21 cellular contexts compared by ENCODE assay signal in the genomic region with DNA sequence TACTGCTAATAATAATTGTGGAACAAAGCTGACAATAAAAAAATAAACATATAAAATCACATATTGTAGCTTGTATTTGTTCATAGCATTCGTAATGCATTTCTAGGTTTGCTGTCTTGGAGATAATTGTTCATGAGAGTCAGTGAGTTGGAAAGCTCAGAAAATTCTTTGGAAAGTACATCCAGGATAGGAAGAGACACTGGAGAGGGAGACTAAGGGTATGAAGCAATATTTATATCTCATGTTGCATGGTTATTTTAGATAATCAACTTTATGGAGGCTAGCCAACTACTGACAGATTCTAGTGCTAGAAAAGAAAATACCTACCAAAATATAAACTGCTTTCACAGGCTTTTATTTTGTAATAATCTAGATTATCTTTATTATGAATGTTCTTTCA.
DNase-seq lines count a peak whose midpoint lies in the region; TF ChIP-seq lines count a peak whose summit lies in the region.
"Had no signal": no experiment of that assay in that cellular context is flagged by ENCODE, and none has a peak within 500 bp of the region (broad histone marks: within the 10 kb centered on the region; RNA-seq: fewer than 3 reads in every experiment).

No MANE protein-coding gene starts in this region.

- H3K27me3 ChIP-seq in Karpas-422 (ENCODE audit: low read length): no peaks in the 10 kb centered on the region
- no peaks in the 10 kb centered on the region for H3K27me3 ChIP-seq in hepatocyte

- 69% methylated on average over 1 of the region's 1 CpG for WGBS in hepatocyte (ENCODE audit: low lambda C conversion rate, missing lambda C conversion rate)

- H3K27ac ChIP-seq in 22Rv1 (0 out of 2 replicates have a peak overlapping the region, but pooled peaks have one; percentile 31), Karpas-422 (ENCODE audit: low read length) (no peak overlapping the region), hepatocyte (no peak overlapping the region)
- H3K27ac ChIP-seq: C4-2B, RWPE1 had no signal

- H3K36me3 ChIP-seq in Karpas-422 (ENCODE audit: insufficient read depth, low read length) (no peaks in the 10 kb centered on the region), hepatocyte (replicated peaks; ENCODE audit: insufficient read depth, low read depth) (no peaks in the 10 kb centered on the region)

- H3K79me2 ChIP-seq in Karpas-422 (ENCODE audit: low read length) (no peaks in the 10 kb centered on the region), hepatocyte (no peaks in the 10 kb centered on the region)

- no peak overlapping the region for H3K4me3 ChIP-seq in Karpas-422 (ENCODE audit: low read length)
- no peak overlapping the region for H3K4me3 ChIP-seq in hepatocyte

- H3K9me3 ChIP-seq in Karpas-422 (ENCODE audit: low read length) (no peaks in the 10 kb centered on the region), hepatocyte (ENCODE audit: low read depth) (no peaks in the 10 kb centered on the region)

- no peak overlapping the region for H3K9ac ChIP-seq in Karpas-422 (ENCODE audit: low read length)

- TF ChIP-seq CTCF in 22Rv1 (IDR thresholded peaks at IDR 0.05) (no peak), hepatocyte (IDR thresholded peaks at IDR 0.05; ENCODE audit: poor library complexity) (no peak)

- DNase-seq in Karpas-422 (no peak), amniotic epithelial cell (ENCODE audit: low read depth) (peak; percentile 70), hepatocyte (ENCODE audit: low spot score) (peak; percentile 18), iPS-NIHi7 (ENCODE audit: extremely low spot score) (no peak), LoVo (ENCODE audit: low spot score) (no peak), EL (no peak)
- DNase-seq: Calu3; CD8-positive, alpha-beta memory T cell; DMS79 treated with DMSO at 0.1 percent for 48 hours; IMR-90; KG1; NCI-H1092 treated with DMSO at 0.1 percent for 48 hours; NCI-H1436; NCI-H1930; NCI-H345; NCI-H510A treated with DMSO at 0.1 percent for 48 hours; NCI-H748 treated with DMSO at 0.1 percent for 48 hours; SHP77 had no signal

- H3K4me1 ChIP-seq in Karpas-422 (ENCODE audit: low read length) (no peaks in the 10 kb centered on the region), hepatocyte (ENCODE audit: insufficient read depth) (no peaks in the 10 kb centered on the region)

- H3K4me2 ChIP-seq in Karpas-422 (ENCODE audit: low read depth, low read length, poor library complexity, severe bottlenecking) (no peak overlapping the region), hepatocyte (no peak overlapping the region)

- H3K9me2 ChIP-seq in Karpas-422 (replicated peaks; ENCODE audit: insufficient read depth, low read length) (no peaks in the 10 kb centered on the region), hepatocyte (replicated peaks; ENCODE audit: insufficient read depth) (no peaks in the 10 kb centered on the region)

- peak overlapping the region; percentile 40; the same call in 1 of the 2 replicates for H2AFZ ChIP-seq in Karpas-422 (ENCODE audit: low read length)
- H2AFZ ChIP-seq in hepatocyte: no peak overlapping the region

- H4K20me1 ChIP-seq in Karpas-422 (ENCODE audit: insufficient read depth, low read depth, low read length): no peaks in the 10 kb centered on the region
- no peaks in the 10 kb centered on the region for H4K20me1 ChIP-seq in hepatocyte (ENCODE audit: insufficient read depth, poor library complexity, severe bottlenecking)

Comparison
In these comparisons a context has a peak if more than half of its experiments do, and no peak if none do; other contexts are left out.
1. DNase-seq: peak in amniotic epithelial cell (single experiment) and hepatocyte (single experiment); none in Karpas-422 (single experiment), iPS-NIHi7 (single experiment), LoVo (single experiment) and EL (single experiment).